ENCODE assay signal across 30 cellular contexts in the genomic region with DNA sequence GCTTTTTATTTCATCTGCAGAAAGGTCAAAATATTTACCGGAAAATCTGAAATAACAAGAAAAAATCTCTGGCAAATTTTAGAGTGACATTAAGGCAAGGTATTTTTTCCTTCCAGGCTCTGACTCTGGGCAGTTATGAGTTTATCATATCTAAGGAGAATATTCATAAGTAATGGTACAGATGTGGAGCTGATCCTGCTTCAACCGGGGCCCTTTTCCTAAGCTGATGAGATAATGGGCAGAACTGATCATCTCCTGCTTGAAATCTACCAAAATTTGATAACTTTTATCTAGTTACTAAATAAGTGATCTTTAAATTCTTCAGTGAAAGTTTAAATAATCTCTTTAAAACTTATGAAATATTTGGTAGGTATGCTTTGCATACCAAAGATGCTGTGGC.
"Had no signal": no experiment of that assay in that cellular context is flagged by ENCODE, and none has a peak within 500 bp of the region (broad histone marks: within the 10 kb centered on the region; RNA-seq: fewer than 3 reads in every experiment).

No MANE protein-coding gene starts in this region.

- ATAC-seq: activated naive CD4-positive, alpha-beta T cell treated with anti-CD3 and anti-CD28 coated beads, Interleukin-2, amount 50 U/mL, for 72 hours; activated T-cell treated with anti-CD3 and anti-CD28 coated beads, Interleukin-2, amount 50 U/mL, for 72 hours; gastroesophageal sphincter; heart right ventricle; WTC11 had no signal

- H3K9me3 Mint-ChIP-seq: activated CD4-positive, alpha-beta memory T cell treated with anti-CD3 and anti-CD28 coated beads, Interleukin-2, amount 10 ng/mL, durations not matched to agents 7 days and 5 days; activated CD4-positive, alpha-beta T cell treated with anti-CD3 and anti-CD28 coated beads, Interleukin-2, amount 10 ng/mL, durations not matched to agents 7 days and 5 days; activated naive CD4-positive, alpha-beta T cell treated with anti-CD3 and anti-CD28 coated beads, Interleukin-2, amount 10 ng/mL, durations not matched to agents 7 days and 5 days; activated naive CD4-positive, alpha-beta T cell treated with anti-CD3 and anti-CD28 coated beads, Interleukin-2, amount 50 U/mL, for 72 hours; activated naive CD8-positive, alpha-beta T cell treated with anti-CD3 and anti-CD28 coated beads, Interleukin-2, amount 10 ng/mL, durations not matched to agents 7 days and 5 days; activated T-cell treated with anti-CD3 and anti-CD28 coated beads, Interleukin-2, amount 50 U/mL, for 72 hours; brain; WTC11 had no signal

- H3K4me3 Mint-ChIP-seq: activated CD4-positive, alpha-beta memory T cell treated with anti-CD3 and anti-CD28 coated beads, Interleukin-2, amount 10 ng/mL, durations not matched to agents 7 days and 5 days; activated CD4-positive, alpha-beta T cell treated with anti-CD3 and anti-CD28 coated beads, Interleukin-2, amount 10 ng/mL, durations not matched to agents 7 days and 5 days; activated naive CD4-positive, alpha-beta T cell treated with anti-CD3 and anti-CD28 coated beads, Interleukin-2, amount 10 ng/mL, durations not matched to agents 7 days and 5 days; activated naive CD8-positive, alpha-beta T cell treated with anti-CD3 and anti-CD28 coated beads, Interleukin-2, amount 10 ng/mL, durations not matched to agents 7 days and 5 days; activated T-cell treated with anti-CD3 and anti-CD28 coated beads, Interleukin-2, amount 50 U/mL, for 24 hours; activated T-cell treated with anti-CD3 and anti-CD28 coated beads, Interleukin-2, amount 50 U/mL, for 72 hours; brain; WTC11 had no signal

- DNase-seq: activated CD4-positive, alpha-beta memory T cell treated with anti-CD3 and anti-CD28 coated beads, Interleukin-2, amount 10 ng/mL, durations not matched to agents 7 days and 5 days; activated CD4-positive, alpha-beta T cell treated with anti-CD3 and anti-CD28 coated beads for 1 hour; activated CD4-positive, alpha-beta T cell treated with anti-CD3 and anti-CD28 coated beads for 4 hours; activated CD4-positive, alpha-beta T cell treated with anti-CD3 and anti-CD28 coated beads, Interleukin-2, amount 10 ng/mL, durations not matched to agents 7 days and 5 days; activated CD4-positive, alpha-beta T cell treated with anti-CD3 and anti-CD28 coated beads, Interleukin-2, amount 50 U/mL, for 4 hours; activated CD8-positive, alpha-beta memory T cell treated with anti-CD3 and anti-CD28 coated beads, Interleukin-2, amount 50 U/mL, for 48 hours; activated gamma-delta T cell; activated naive CD4-positive, alpha-beta T cell; activated naive CD4-positive, alpha-beta T cell treated with anti-CD3 and anti-CD28 coated beads, Interleukin-2, amount 10 ng/mL, durations not matched to agents 7 days and 5 days; activated naive CD8-positive, alpha-beta T cell treated with anti-CD3 and anti-CD28 coated beads, Interleukin-2, amount 10 ng/mL, durations not matched to agents 7 days and 5 days; activated T-cell treated with anti-CD3 and anti-CD28 coated beads for 4 hours; activated T-cell treated with anti-CD3 and anti-CD28 coated beads, Interleukin-2, amount 50 U/mL, for 24 hours; activated T-cell treated with anti-CD3 and anti-CD28 coated beads, Interleukin-2, amount 50 U/mL, for 72 hours; central memory CD4-positive, alpha-beta T cell; cerebellar nuclear complex; cortex of kidney; effector CD8-positive, alpha-beta T cell; esophagus squamous epithelium; foreskin melanocyte; heart right ventricle; T-helper 2 cell had no signal

- H3K4me1 ChIP-seq: ascending aorta, breast epithelium, esophagus squamous epithelium, gastroesophageal sphincter, heart right ventricle had no signal

- H3K36me3 ChIP-seq: ascending aorta, breast epithelium, esophagus squamous epithelium, gastroesophageal sphincter, heart right ventricle had no signal

- H3K9me3 ChIP-seq: ascending aorta, breast epithelium, esophagus squamous epithelium, gastroesophageal sphincter, heart right ventricle had no signal

- H3K4me3 ChIP-seq: ascending aorta, breast epithelium, cardiac muscle cell, esophagus squamous epithelium, gastroesophageal sphincter, heart right ventricle had no signal

- H3K4me1 Mint-ChIP-seq: activated CD4-positive, alpha-beta memory T cell treated with anti-CD3 and anti-CD28 coated beads, Interleukin-2, amount 10 ng/mL, durations not matched to agents 7 days and 5 days; activated CD4-positive, alpha-beta T cell treated with anti-CD3 and anti-CD28 coated beads, Interleukin-2, amount 10 ng/mL, durations not matched to agents 7 days and 5 days; activated naive CD4-positive, alpha-beta T cell treated with anti-CD3 and anti-CD28 coated beads, Interleukin-2, amount 10 ng/mL, durations not matched to agents 7 days and 5 days; activated naive CD8-positive, alpha-beta T cell treated with anti-CD3 and anti-CD28 coated beads, Interleukin-2, amount 10 ng/mL, durations not matched to agents 7 days and 5 days; brain; WTC11 had no signal

- H3K27ac ChIP-seq: ascending aorta, breast epithelium, cardiac muscle cell, esophagus squamous epithelium, gastroesophageal sphincter, heart right ventricle had no signal

- FAIRE-seq: endometrium, endothelial cell of umbilical vein had no signal

- H3K36me3 Mint-ChIP-seq: activated naive CD4-positive, alpha-beta T cell treated with anti-CD3 and anti-CD28 coated beads, Interleukin-2, amount 10 ng/mL, durations not matched to agents 7 days and 5 days; activated naive CD4-positive, alpha-beta T cell treated with anti-CD3 and anti-CD28 coated beads, Interleukin-2, amount 50 U/mL, for 72 hours; activated naive CD8-positive, alpha-beta T cell treated with anti-CD3 and anti-CD28 coated beads, Interleukin-2, amount 10 ng/mL, durations not matched to agents 7 days and 5 days; brain; WTC11 had no signal

- H3K27me3 Mint-ChIP-seq: activated CD4-positive, alpha-beta memory T cell treated with anti-CD3 and anti-CD28 coated beads, Interleukin-2, amount 10 ng/mL, durations not matched to agents 7 days and 5 days; activated CD4-positive, alpha-beta T cell treated with anti-CD3 and anti-CD28 coated beads, Interleukin-2, amount 10 ng/mL, durations not matched to agents 7 days and 5 days; activated naive CD4-positive, alpha-beta T cell treated with anti-CD3 and anti-CD28 coated beads, Interleukin-2, amount 10 ng/mL, durations not matched to agents 7 days and 5 days; activated naive CD8-positive, alpha-beta T cell treated with anti-CD3 and anti-CD28 coated beads, Interleukin-2, amount 10 ng/mL, durations not matched to agents 7 days and 5 days; activated T-cell treated with anti-CD3 and anti-CD28 coated beads, Interleukin-2, amount 50 U/mL, for 24 hours; brain had no signal

- H3K27me3 ChIP-seq: ascending aorta, breast epithelium, cardiac muscle cell, esophagus squamous epithelium, gastroesophageal sphincter, heart right ventricle had no signal

- H3K27ac Mint-ChIP-seq: activated CD4-positive, alpha-beta memory T cell treated with anti-CD3 and anti-CD28 coated beads, Interleukin-2, amount 10 ng/mL, durations not matched to agents 7 days and 5 days; activated CD4-positive, alpha-beta T cell treated with anti-CD3 and anti-CD28 coated beads, Interleukin-2, amount 10 ng/mL, durations not matched to agents 7 days and 5 days; activated naive CD4-positive, alpha-beta T cell treated with anti-CD3 and anti-CD28 coated beads, Interleukin-2, amount 10 ng/mL, durations not matched to agents 7 days and 5 days; activated naive CD4-positive, alpha-beta T cell treated with anti-CD3 and anti-CD28 coated beads, Interleukin-2, amount 50 U/mL, for 72 hours; activated naive CD8-positive, alpha-beta T cell treated with anti-CD3 and anti-CD28 coated beads, Interleukin-2, amount 10 ng/mL, durations not matched to agents 7 days and 5 days; activated T-cell treated with anti-CD3 and anti-CD28 coated beads, Interleukin-2, amount 50 U/mL, for 24 hours; activated T-cell treated with anti-CD3 and anti-CD28 coated beads, Interleukin-2, amount 50 U/mL, for 72 hours; brain; WTC11 had no signal
